Comparison of ENCODE assay signal across 14 cellular contexts in genomic region chr22:40247976-40248375, GRCh38.
DNase-seq lines count a peak whose midpoint lies in the region; ATAC-seq and TF ChIP-seq lines count a peak whose summit lies in the region.
"Had no signal": no experiment of that assay in that cellular context is flagged by ENCODE, and none has a peak within 500 bp of the region (broad histone marks: within the 10 kb centered on the region; RNA-seq: fewer than 3 reads in every experiment).

No MANE protein-coding gene starts in this region.

- H3K27me3 ChIP-seq in mammary epithelial cell (ENCODE audit: insufficient read depth, low read length), result no peaks in the 10 kb centered on the region
- H3K27me3 ChIP-seq: esophagus muscularis mucosa had no signal

- no peak overlapping the region for H3K4me3 ChIP-seq in Jurkat, Clone E6-1 (ENCODE audit: low read length)
- H3K4me3 ChIP-seq in mammary epithelial cell (replicated peaks in 1 of 3; ENCODE audit: insufficient read depth in 1 of 3, low read depth in 2 of 3, low read length in 3 of 3), result no peak overlapping the region
- H3K4me3 ChIP-seq: esophagus muscularis mucosa, skin epidermis had no signal

- peak; percentile 94 for ATAC-seq in activated CD8-positive, alpha-beta T cell treated with anti-CD3 and anti-CD28 coated beads, Interleukin-2, amount 10 ng/mL, durations not matched to agents 7 days and 5 days
- peak; percentile 79 for ATAC-seq in activated naive CD8-positive, alpha-beta T cell treated with anti-CD3 and anti-CD28 coated beads, Interleukin-2, amount 50 U/mL, for 24 hours
- ATAC-seq in HG03097 (IDR thresholded peaks at IDR 0.05; ENCODE audit: low FRiP score, unreplicated experiment), result no peak
- no peak for ATAC-seq in HG03108 (IDR thresholded peaks at IDR 0.05; ENCODE audit: unreplicated experiment)

- H3K4me1 ChIP-seq in mammary epithelial cell (ENCODE audit: insufficient read depth, low read length), result peaks cover 9% of the 10 kb centered on the region

- H3K27ac Mint-ChIP-seq in activated CD8-positive, alpha-beta T cell treated with anti-CD3 and anti-CD28 coated beads, Interleukin-2, amount 10 ng/mL, durations not matched to agents 7 days and 5 days, result peak overlapping the region; percentile 76
- peak overlapping the region; percentile 80 for H3K27ac Mint-ChIP-seq in activated naive CD8-positive, alpha-beta T cell treated with anti-CD3 and anti-CD28 coated beads, Interleukin-2, amount 50 U/mL, for 24 hours
- H3K27ac Mint-ChIP-seq: nephron had no signal

- DNase-seq in Jurkat, Clone E6-1 (ENCODE audit: low read depth, low spot score), result peak; percentile 72
- peak; percentile 83 for DNase-seq in activated CD8-positive, alpha-beta T cell treated with anti-CD3 and anti-CD28 coated beads, Interleukin-2, amount 10 ng/mL, durations not matched to agents 7 days and 5 days
- peak; percentile 56 for DNase-seq in activated naive CD8-positive, alpha-beta T cell treated with anti-CD3 and anti-CD28 coated beads, Interleukin-2, amount 50 U/mL, for 24 hours
- peak; percentile 43 to 68 for DNase-seq in stimulated activated CD8-positive, alpha-beta memory T cell treated with anti-CD3 and anti-CD28 coated beads, Interleukin-15, amount 100 ng/mL, for 48 hours (ENCODE audit: low read depth in 2 of 2)
- DNase-seq in H4 (ENCODE audit: low spot score), result no peak
- no peak for DNase-seq in mammary epithelial cell
- DNase-seq: NCI-H774, SW 1271 had no signal

- H3K9me3 Mint-ChIP-seq in activated CD8-positive, alpha-beta T cell treated with anti-CD3 and anti-CD28 coated beads, Interleukin-2, amount 10 ng/mL, durations not matched to agents 7 days and 5 days (ENCODE audit: insufficient read depth), result no peaks in the 10 kb centered on the region
- H3K9me3 Mint-ChIP-seq in activated naive CD8-positive, alpha-beta T cell treated with anti-CD3 and anti-CD28 coated beads, Interleukin-2, amount 50 U/mL, for 24 hours, result no peaks in the 10 kb centered on the region
- H3K9me3 Mint-ChIP-seq: nephron had no signal

- in situ Hi-C loops in mammary epithelial cell (cut with MboI; ENCODE audit: low sequenced_read_pairs in 2 of 2), result no loop called here

- intact Hi-C loops in mammary epithelial cell (cut with micrococcal nuclease), result no loop called here

- POLR2A ChIA-PET in activated CD8-positive, alpha-beta T cell treated with anti-CD3 and anti-CD28 coated beads, Interleukin-2, amount 10 ng/mL, durations not matched to agents 7 days and 5 days (lab: Charles Lee), result interaction anchor here (0.6 kb wide), 1 partner anchor 929 kb away, joined by 6 read pairs; the partner anchor contains the start of gene RPL3

- CTCF ChIA-PET in activated CD8-positive, alpha-beta T cell treated with anti-CD3 and anti-CD28 coated beads, Interleukin-2, amount 10 ng/mL, durations not matched to agents 7 days and 5 days (lab: Charles Lee), result interaction anchor here (0.9 to 2.5 kb wide), 4 partner anchors 10 to 101 kb away, joined by 3 to 12 read pairs (median 6); no protein-coding TSS in a partner anchor
- CTCF ChIA-PET in mammary epithelial cell (lab: Charles Lee; ENCODE audit: low non-redundant PET), result no interaction called here

- BruUV-seq in mammary epithelial cell (replicated peaks; lab: Mats Ljungman, UMichigan), result no TSS peak

- dilution Hi-C loops in mammary epithelial cell (cut with HindIII; ENCODE audit: low sequenced_read_pairs), result no loop called here

- H3K9me3 ChIP-seq in mammary epithelial cell (replicated peaks; ENCODE audit: insufficient read depth, low read length), result no peaks in the 10 kb centered on the region
- H3K9me3 ChIP-seq: esophagus muscularis mucosa had no signal

- H3K36me3 ChIP-seq in mammary epithelial cell (ENCODE audit: insufficient read depth, low read length), result peaks cover 4% of the 10 kb centered on the region

- peaks cover 40% of the 10 kb centered on the region for H3K36me3 Mint-ChIP-seq in activated CD8-positive, alpha-beta T cell treated with anti-CD3 and anti-CD28 coated beads, Interleukin-2, amount 10 ng/mL, durations not matched to agents 7 days and 5 days (ENCODE audit: low read depth)
- H3K36me3 Mint-ChIP-seq in activated naive CD8-positive, alpha-beta T cell treated with anti-CD3 and anti-CD28 coated beads, Interleukin-2, amount 50 U/mL, for 24 hours (ENCODE audit: low read depth), result peaks cover 14% of the 10 kb centered on the region

- WGBS in mammary epithelial cell (ENCODE audit: low coverage, missing lambda C conversion rate), result 93% methylated on average over 4 of the region's 6 CpGs

- no peak overlapping the region for H3K4me2 ChIP-seq in mammary epithelial cell (ENCODE audit: insufficient read depth, low read depth, low read length)

- H3K27me3 Mint-ChIP-seq in activated CD8-positive, alpha-beta T cell treated with anti-CD3 and anti-CD28 coated beads, Interleukin-2, amount 10 ng/mL, durations not matched to agents 7 days and 5 days (ENCODE audit: low read depth), result no peaks in the 10 kb centered on the region
- no peaks in the 10 kb centered on the region for H3K27me3 Mint-ChIP-seq in activated naive CD8-positive, alpha-beta T cell treated with anti-CD3 and anti-CD28 coated beads, Interleukin-2, amount 50 U/mL, for 24 hours

- no peak overlapping the region for H3K9ac ChIP-seq in mammary epithelial cell (ENCODE audit: insufficient read depth, low read length)

- no peaks in the 10 kb centered on the region for H4K20me1 ChIP-seq in mammary epithelial cell (ENCODE audit: insufficient read depth, low read length)

- H3K27ac ChIP-seq in mammary epithelial cell (ENCODE audit: insufficient read depth, low read depth, low read length), result no peak overlapping the region
- H3K27ac ChIP-seq: C4-2B, esophagus muscularis mucosa had no signal

- H3K4me3 Mint-ChIP-seq in activated CD8-positive, alpha-beta T cell treated with anti-CD3 and anti-CD28 coated beads, Interleukin-2, amount 10 ng/mL, durations not matched to agents 7 days and 5 days, result peak overlapping the region; percentile 34
- H3K4me3 Mint-ChIP-seq in activated naive CD8-positive, alpha-beta T cell treated with anti-CD3 and anti-CD28 coated beads, Interleukin-2, amount 50 U/mL, for 24 hours, result peak overlapping the region; percentile 47
- H3K4me3 Mint-ChIP-seq: nephron had no signal

- no peak for TF ChIP-seq CTCF in mammary epithelial cell (conservative IDR thresholded peaks at IDR 0.05 in 1 of 2, IDR thresholded peaks at IDR 0.05 in 1 of 2; ENCODE audit: extremely low read depth in 1 of 2, insufficient read depth in 1 of 2, low read depth in 1 of 2, low read length in 2 of 2)

- H2AFZ ChIP-seq in mammary epithelial cell (ENCODE audit: low read depth, low read length), result no peak overlapping the region

- peaks cover 57% of the 10 kb centered on the region for H3K79me2 ChIP-seq in mammary epithelial cell (ENCODE audit: insufficient read depth, low read length)

- peaks cover 55% of the 10 kb centered on the region for H3K4me1 Mint-ChIP-seq in activated CD8-positive, alpha-beta T cell treated with anti-CD3 and anti-CD28 coated beads, Interleukin-2, amount 10 ng/mL, durations not matched to agents 7 days and 5 days (ENCODE audit: low read depth)
- peaks cover 83% of the 10 kb centered on the region for H3K4me1 Mint-ChIP-seq in activated naive CD8-positive, alpha-beta T cell treated with anti-CD3 and anti-CD28 coated beads, Interleukin-2, amount 50 U/mL, for 24 hours

Comparison
In these comparisons a context has a peak if more than half of its experiments do, and no peak if none do; other contexts are left out.
1. DNase-seq: peak in Jurkat, Clone E6-1 (single experiment), activated CD8-positive, alpha-beta T cell treated with anti-CD3 and anti-CD28 coated beads, Interleukin-2, amount 10 ng/mL, durations not matched to agents 7 days and 5 days (single experiment), activated naive CD8-positive, alpha-beta T cell treated with anti-CD3 and anti-CD28 coated beads, Interleukin-2, amount 50 U/mL, for 24 hours (single experiment) and stimulated activated CD8-positive, alpha-beta memory T cell treated with anti-CD3 and anti-CD28 coated beads, Interleukin-15, amount 100 ng/mL, for 48 hours (2 of 2); none in H4 (single experiment) and mammary epithelial cell (single experiment).
2. ATAC-seq: peak in activated CD8-positive, alpha-beta T cell treated with anti-CD3 and anti-CD28 coated beads, Interleukin-2, amount 10 ng/mL, durations not matched to agents 7 days and 5 days (single experiment) and activated naive CD8-positive, alpha-beta T cell treated with anti-CD3 and anti-CD28 coated beads, Interleukin-2, amount 50 U/mL, for 24 hours (single experiment); none in HG03097 (single experiment) and HG03108 (single experiment).